In genomic region chr19:47637550-47637949, GRCh38 we compare ENCODE assay signal across 15 cellular contexts. TPM values are rescaled to one million over a fixed set of nuclear protein-coding genes. Genes with fewer than 3 reads are reported as not detected.
DNase-seq lines count a peak whose midpoint lies in the region; ATAC-seq and TF ChIP-seq lines count a peak whose summit lies in the region.
"Had no signal": no experiment of that assay in that cellular context is flagged by ENCODE, and none has a peak within 500 bp of the region (broad histone marks: within the 10 kb centered on the region; RNA-seq: fewer than 3 reads in every experiment).

No MANE protein-coding gene starts in this region.

- DNase-seq in AG04450 (ENCODE audit: low read depth, low spot score) (no peak), KG1 (lab: John Stamatoyannopoulos, UW) (peak; percentile 3), dorsolateral prefrontal cortex (no peak), NCI-H2171 treated with DMSO at 0.1 percent for 48 hours (lab: John Stamatoyannopoulos, UW) (no peak), retina (no peak), NCI-H748 treated with DMSO at 0.1 percent for 48 hours (lab: John Stamatoyannopoulos, UW) (no peak)
- DNase-seq in natural killer cell treated with Interleukin-12 subunit alpha and Interleukin-12 subunit beta and Interleukin-15 and Interleukin-18, amount 100 ng/mL, for 72 hours (ENCODE audit: low spot score), result no peak
- DNase-seq: activated CD8-positive, alpha-beta memory T cell treated with anti-CD3 and anti-CD28 coated beads, Interleukin-2, amount 10 ng/mL, durations not matched to agents 7 days and 5 days; BE2C; kidney glomerular epithelial cell; NCI-H146; posterior cingulate gyrus; T1000 had no signal

- H3K4me3 ChIP-seq in AG04450 (ENCODE audit: low read depth, low read length) (no peak overlapping the region), dorsolateral prefrontal cortex (peak overlapping the region in 1 of 59 donors; percentile 14)
- H3K4me3 ChIP-seq: ascending aorta had no signal

- ATAC-seq in natural killer cell treated with Interleukin-12 subunit alpha and Interleukin-12 subunit beta and Interleukin-15 and Interleukin-18, amount 100 ng/mL, for 72 hours, result peak; percentile 66 to 85
- no peak for ATAC-seq in HG02759 (IDR thresholded peaks at IDR 0.05; ENCODE audit: unreplicated experiment)
- ATAC-seq: activated CD8-positive, alpha-beta memory T cell treated with anti-CD3 and anti-CD28 coated beads, Interleukin-2, amount 10 ng/mL, durations not matched to agents 7 days and 5 days had no signal

- POLR2A ChIA-PET in AG04450 (lab: Yijun Ruan, JAX), result no interaction called here

- H3K27ac Mint-ChIP-seq in natural killer cell treated with Interleukin-12 subunit alpha and Interleukin-12 subunit beta and Interleukin-15 and Interleukin-18, amount 100 ng/mL, for 72 hours, result peak overlapping the region; percentile 13 to 38
- H3K27ac Mint-ChIP-seq: activated CD8-positive, alpha-beta memory T cell treated with anti-CD3 and anti-CD28 coated beads, Interleukin-2, amount 10 ng/mL, durations not matched to agents 7 days and 5 days had no signal

- TF ChIP-seq CTCF in AG04450 (IDR thresholded peaks at IDR 0.05; ENCODE audit: low read depth, low read length), result no peak
- TF ChIP-seq CTCF in dorsolateral prefrontal cortex (IDR thresholded peaks at IDR 0.05 in 54 of 56, conservative IDR thresholded peaks at IDR 0.05 in 2 of 56; ENCODE audit: low read depth in 1 of 56, partially characterized antibody in 56 of 56), result no peak

- CTCF ChIA-PET in AG04450 (lab: Charles Lee), result no interaction called here

- intact Hi-C loops in dorsolateral prefrontal cortex (cut with DNase I), result no loop called here

- H3K27me3 ChIP-seq in AG04450 (ENCODE audit: control insufficient read depth, insufficient read depth, low read length) (no peaks in the 10 kb centered on the region), dorsolateral prefrontal cortex (no peaks in the 10 kb centered on the region)
- H3K27me3 ChIP-seq: ascending aorta, BE2C had no signal

- no peaks in the 10 kb centered on the region for H3K27me3 Mint-ChIP-seq in natural killer cell treated with Interleukin-12 subunit alpha and Interleukin-12 subunit beta and Interleukin-15 and Interleukin-18, amount 100 ng/mL, for 72 hours
- H3K27me3 Mint-ChIP-seq: activated CD8-positive, alpha-beta memory T cell treated with anti-CD3 and anti-CD28 coated beads, Interleukin-2, amount 10 ng/mL, durations not matched to agents 7 days and 5 days had no signal

- H3K27ac ChIP-seq in AG04450 (ENCODE audit: low read depth, low read length) (peak overlapping the region; percentile 52), dorsolateral prefrontal cortex (peak overlapping the region in 48 of 59 donors; percentile 2 to 78 (median 52))

- H3K4me3 Mint-ChIP-seq in natural killer cell treated with Interleukin-12 subunit alpha and Interleukin-12 subunit beta and Interleukin-15 and Interleukin-18, amount 100 ng/mL, for 72 hours, result peak overlapping the region; percentile 29
- H3K4me3 Mint-ChIP-seq: activated CD8-positive, alpha-beta memory T cell treated with anti-CD3 and anti-CD28 coated beads, Interleukin-2, amount 10 ng/mL, durations not matched to agents 7 days and 5 days had no signal

- H3K9me3 ChIP-seq in AG04450 (ENCODE audit: control insufficient read depth, insufficient read depth, low read length), result no peaks in the 10 kb centered on the region
- H3K9me3 ChIP-seq: ascending aorta, BE2C had no signal

- no peaks in the 10 kb centered on the region for H3K9me3 Mint-ChIP-seq in natural killer cell treated with Interleukin-12 subunit alpha and Interleukin-12 subunit beta and Interleukin-15 and Interleukin-18, amount 100 ng/mL, for 72 hours

- H3K4me1 Mint-ChIP-seq in natural killer cell treated with Interleukin-12 subunit alpha and Interleukin-12 subunit beta and Interleukin-15 and Interleukin-18, amount 100 ng/mL, for 72 hours (ENCODE audit: low read depth in 2 of 2), result peaks cover 25 to 26% of the 10 kb centered on the region in 2 donors

- no peaks in the 10 kb centered on the region for H3K36me3 Mint-ChIP-seq in natural killer cell treated with Interleukin-12 subunit alpha and Interleukin-12 subunit beta and Interleukin-15 and Interleukin-18, amount 100 ng/mL, for 72 hours

RNA-seq across cellular contexts. Expression of gene BICRA, which starts 28.6 kb away (rescaled TPM):
- 0.65 and 0.72 TPM in 2 replicates for polyA plus RNA-seq in AG04450 (2011; rRNA removed)
- 7.4 and 9.3 TPM in 2 replicates for polyA minus RNA-seq in AG04450 (2011; rRNA and poly(A)+ RNA removed)
- 10 to 100 TPM; 14.1 to 34.9 (median 22.9) TPM for total RNA-seq in dorsolateral prefrontal cortex
- total RNA-seq in natural killer cell treated with Interleukin-12 subunit alpha and Interleukin-12 subunit beta and Interleukin-15 and Interleukin-18, amount 100 ng/mL, for 72 hours, result 10 to 100 TPM; 14.4 to 17.5 TPM
